22 cellular contexts compared by ENCODE assay signal in genomic region chr20:51487076-51487475, GRCh38. TPM values are rescaled to one million over a fixed set of nuclear protein-coding genes. Genes with fewer than 3 reads are reported as not detected.
A peak's percentile ranks its signal among the peaks of the same experiment; 100 is the strongest.
DNase-seq lines count a peak whose midpoint lies in the region; ATAC-seq, FAIRE-seq and TF ChIP-seq lines count a peak whose summit lies in the region.
"Had no signal": no experiment of that assay in that cellular context is flagged by ENCODE, and none has a peak within 500 bp of the region (broad histone marks: within the 10 kb centered on the region; RNA-seq: fewer than 3 reads in every experiment).

No MANE protein-coding gene starts in this region.

- TF ChIP-seq EP300 in HepG2 (IDR thresholded peaks at IDR 0.05; ENCODE audit: low read depth in 2 of 2, low read length in 2 of 2) (no peak), HepG2 (CRISPR knock-in tag; IDR thresholded peaks at IDR 0.05; ENCODE audit: borderline replicate concordance) (no peak)

- peaks cover 25% of the 10 kb centered on the region for H3F3A ChIP-seq in smooth muscle cell (ENCODE audit: low read depth)

- no peak for TF ChIP-seq POLR2A in prostate gland (IDR thresholded peaks at IDR 0.05)
- no peak for TF ChIP-seq POLR2A in HepG2 (IDR thresholded peaks at IDR 0.05; ENCODE audit: insufficient read depth in 1 of 2, low read depth in 2 of 2, low read length in 2 of 2)

- CTCF ChIA-PET in RWPE1 (lab: Yijun Ruan, JAX) (interaction anchor here (0.5 to 1.2 kb wide), 5 partner anchors 82 to 313 kb away, joined by 3 to 6 read pairs (median 4); no protein-coding TSS in a partner anchor), HepG2 (lab: Yijun Ruan, JAX; ENCODE audit: low intra/inter-chr PET ratio, low total read pairs) (no interaction called here)

- H3K27me3 Mint-ChIP-seq in HFFc6 (ENCODE audit: insufficient read depth), result peaks cover 3% of the 10 kb centered on the region; the same call in 1 of the 2 replicates
- H3K27me3 Mint-ChIP-seq: activated naive CD8-positive, alpha-beta T cell had no signal

- peaks cover 33% of the 10 kb centered on the region for H3K4me1 Mint-ChIP-seq in HFFc6 (ENCODE audit: low read depth)

- H3K4me3 Mint-ChIP-seq in HFFc6, result peak overlapping the region; percentile 72; the same call in 1 of the 2 replicates
- H3K4me3 Mint-ChIP-seq: activated naive CD8-positive, alpha-beta T cell; activated T-cell treated with anti-CD3 and anti-CD28 coated beads, Interleukin-2, amount 50 U/mL, for 72 hours; CD14-positive monocyte; H9 had no signal

- H3K27ac Mint-ChIP-seq in HFFc6, result peak overlapping the region; percentile 42; the same call in 1 of the 2 replicates
- H3K27ac Mint-ChIP-seq: activated T-cell treated with anti-CD3 and anti-CD28 coated beads, Interleukin-2, amount 50 U/mL, for 72 hours; CD14-positive monocyte; H9 had no signal

- WGBS in smooth muscle cell (ENCODE audit: low lambda C conversion rate), result 71% methylated on average over 7 of the region's 7 CpGs
- 88% methylated on average over 7 of the region's 7 CpGs for WGBS in prostate gland
- WGBS in HepG2 (ENCODE audit: low lambda C conversion rate), result 96% methylated on average over 7 of the region's 7 CpGs

- H3K9me3 ChIP-seq in smooth muscle cell (replicated peaks; ENCODE audit: low read depth), result no peaks in the 10 kb centered on the region
- no peaks in the 10 kb centered on the region for H3K9me3 ChIP-seq in prostate gland
- H3K9me3 ChIP-seq in HepG2 (ENCODE audit: low read length), result no peaks in the 10 kb centered on the region
- H3K9me3 ChIP-seq: body of pancreas, esophagus squamous epithelium, stomach had no signal

- H3K9ac ChIP-seq in smooth muscle cell (ENCODE audit: low read depth) (peak overlapping the region; percentile 92), HepG2 (ENCODE audit: insufficient read depth, low read depth, low read length) (no peak overlapping the region)

- ATAC-seq in HepG2 (no peak), GM19463 (IDR thresholded peaks at IDR 0.05; ENCODE audit: unreplicated experiment) (no peak)
- ATAC-seq: activated T-cell treated with anti-CD3 and anti-CD28 coated beads, Interleukin-2, amount 50 U/mL, for 72 hours; body of pancreas; K562 had no signal

- TF ChIP-seq CTCF in HFFc6 (IDR thresholded peaks at IDR 0.05), result no peak
- no peak for TF ChIP-seq CTCF in RWPE1 (conservative IDR thresholded peaks at IDR 0.05; ENCODE audit: low read depth)
- TF ChIP-seq CTCF in smooth muscle cell (IDR thresholded peaks at IDR 0.05; ENCODE audit: borderline replicate concordance, insufficient read depth, poor library complexity, severe bottlenecking), result no peak
- TF ChIP-seq CTCF in prostate gland (IDR thresholded peaks at IDR 0.05), result no peak
- TF ChIP-seq CTCF in HepG2 (CRISPR knock-in tag; IDR thresholded peaks at IDR 0.05), result no peak

- H2AFZ ChIP-seq in smooth muscle cell (ENCODE audit: low read depth) (no peak overlapping the region), HepG2 (ENCODE audit: low read length) (no peak overlapping the region)

- peak overlapping the region; percentile 74 for H3K27ac ChIP-seq in RWPE1
- H3K27ac ChIP-seq in smooth muscle cell (ENCODE audit: low read depth), result peak overlapping the region; percentile 99
- no peak overlapping the region for H3K27ac ChIP-seq in prostate gland
- no peak overlapping the region for H3K27ac ChIP-seq in HepG2 (ENCODE audit: extremely low read length, insufficient read depth, low read length)
- H3K27ac ChIP-seq: body of pancreas, stomach had no signal

- POLR2A ChIA-PET in RWPE1 (lab: Yijun Ruan, JAX; ENCODE audit: low non-redundant PET) (no interaction called here), HepG2 (lab: Yijun Ruan, JAX) (interaction anchor here (0.9 kb wide), 1 partner anchor 76 kb away, joined by 3 read pairs; no protein-coding TSS in a partner anchor)

- no peaks in the 10 kb centered on the region for H3K36me3 Mint-ChIP-seq in HFFc6 (ENCODE audit: low read depth)

- DNase-seq in HFFc6 (no peak), RWPE1 (ENCODE audit: low spot score) (no peak), mesenteric fat pad (ENCODE audit: low spot score) (peak; percentile 55), smooth muscle cell (lab: John Stamatoyannopoulos, UW; ENCODE audit: unreplicated experiment) (no peak), prostate gland (ENCODE audit: low spot score) (no peak), HepG2 (ENCODE audit: low spot score) (no peak)
- DNase-seq: activated CD4-positive, alpha-beta T cell treated with anti-CD3 and anti-CD28 coated beads for 4 hours; activated T-cell treated with anti-CD3 and anti-CD28 coated beads, Interleukin-2, amount 50 U/mL, for 72 hours; body of pancreas; effector CD8-positive, alpha-beta T cell; esophagus squamous epithelium; H9; NCI-H526 treated with DMSO at 0.1 percent for 48 hours; occipital lobe; SIG-M5; stomach had no signal

- intact Hi-C loops in prostate gland (cut with DNase I), result no loop called here
- intact Hi-C loops in HepG2 (cut with micrococcal nuclease; ENCODE audit: unreplicated experiment), result no loop called here

- no TSS peak for BruUV-seq in HepG2 (replicated peaks; lab: Mats Ljungman, UMichigan)

- TF ChIP-seq RAD21 in HepG2 (CRISPR knock-in tag; IDR thresholded peaks at IDR 0.05), result no peak

- peak overlapping the region; percentile 81 for H3K4me2 ChIP-seq in smooth muscle cell
- H3K4me2 ChIP-seq in HepG2 (ENCODE audit: low read depth, low read length), result no peak overlapping the region

- H3K79me2 ChIP-seq in smooth muscle cell (ENCODE audit: low read depth) (no peaks in the 10 kb centered on the region), HepG2 (ENCODE audit: insufficient read depth, low read length) (no peaks in the 10 kb centered on the region)

- H4K20me1 ChIP-seq in smooth muscle cell (ENCODE audit: low read depth) (no peaks in the 10 kb centered on the region), HepG2 (ENCODE audit: insufficient read depth, low read length) (no peaks in the 10 kb centered on the region)

- in situ Hi-C loops in HepG2 (cut with HindIII; ENCODE audit: extremely low pct_ligation_motif_present, low pct_unique_long_range_greater_than_20kb), result no loop called here

- H3K36me3 ChIP-seq in smooth muscle cell (ENCODE audit: low read depth) (no peaks in the 10 kb centered on the region), prostate gland (no peaks in the 10 kb centered on the region), HepG2 (replicated peaks in 1 of 2; ENCODE audit: control insufficient read depth in 1 of 2, insufficient read depth in 2 of 2, low read length in 2 of 2) (peaks cover 0 to 2% of the 10 kb centered on the region in 2 experiments; a peak in 1 of 5 replicates)
- H3K36me3 ChIP-seq: esophagus squamous epithelium had no signal

- no peak for FAIRE-seq in HepG2 (lab: Jason Lieb, UNC)
- FAIRE-seq: D721Med, islet of Langerhans, K562 had no signal

- no peak overlapping the region for H3K4me3 ChIP-seq in smooth muscle cell
- no peak overlapping the region for H3K4me3 ChIP-seq in prostate gland
- H3K4me3 ChIP-seq in HepG2 (replicated peaks in 1 of 3; ENCODE audit: insufficient read depth in 1 of 3, low read depth in 2 of 3, low read length in 3 of 3), result no peak overlapping the region
- H3K4me3 ChIP-seq: body of pancreas, esophagus squamous epithelium, K562, stomach had no signal

- H3K9me3 Mint-ChIP-seq in HFFc6, result no peaks in the 10 kb centered on the region
- H3K9me3 Mint-ChIP-seq: activated T-cell treated with anti-CD3 and anti-CD28 coated beads, Interleukin-2, amount 50 U/mL, for 72 hours; H9 had no signal

- H3K4me1 ChIP-seq in smooth muscle cell (ENCODE audit: low read depth) (peaks cover 10% of the 10 kb centered on the region), prostate gland (replicated peaks) (no peaks in the 10 kb centered on the region), HepG2 (ENCODE audit: insufficient read depth, low read length) (no peaks in the 10 kb centered on the region)
- H3K4me1 ChIP-seq: body of pancreas had no signal

- H3K27me3 ChIP-seq in smooth muscle cell (ENCODE audit: low read depth) (no peaks in the 10 kb centered on the region), prostate gland (replicated peaks; ENCODE audit: insufficient read depth) (no peaks in the 10 kb centered on the region), HepG2 (ENCODE audit: control insufficient read depth in 1 of 2, insufficient read depth in 2 of 2, low read length in 2 of 2) (no peaks in the 10 kb centered on the region)
- H3K27me3 ChIP-seq: body of pancreas, esophagus squamous epithelium had no signal

TF ChIP-seq in HepG2, 621 proteins besides CTCF, POLR2A, EP300 and RAD21 (continues in another document):
- TF ChIP-seq ZC3H13 (CRISPR knock-in tag; IDR thresholded peaks at IDR 0.05) (no peak), ZNF563 (CRISPR knock-in tag; IDR thresholded peaks at IDR 0.05) (no peak), HMGA1 (CRISPR knock-in tag; conservative IDR thresholded peaks at IDR 0.05) (no peak), REL (CRISPR knock-in tag; conservative IDR thresholded peaks at IDR 0.05) (no peak), ZNF383 (CRISPR knock-in tag; IDR thresholded peaks at IDR 0.05; ENCODE audit: borderline replicate concordance) (no peak)

RNA-seq across cellular contexts. Expression of gene NFATC2, which starts 55.4 kb away (rescaled TPM):
- 1 to 10 TPM in 1 of 6 experiments, under 1 TPM in 5; 0.50 to 1.1 (median 0.84) TPM for total RNA-seq in HFFc6 (2021; fragmentation: NEBNext Ultra II Directional; extraction: Animal tissue kit (Norgen Biotek cat#: 25700))
- total RNA-seq in mesenteric fat pad, result 9.3 TPM
- 4.1 and 8.4 TPM in 2 replicates for total RNA-seq in smooth muscle cell
- 5.5 and 5.8 TPM in 2 replicates for polyA plus RNA-seq in smooth muscle cell
- 1 to 10 TPM; 4.3 to 8.4 TPM for total RNA-seq in prostate gland
- 3.3 and 8.0 TPM in 2 replicates for total RNA-seq in HepG2 (2016; rRNA removed; fragmentation: Illumina TruSeq; extraction: Trizol)
- total RNA-seq in HepG2 (2016; cell fraction: cytosol; rRNA removed; fragmentation: Illumina TruSeq; extraction: Trizol; ENCODE audit: low read depth), result 4.1 and 4.9 TPM in 2 replicates
- 2.6 and 7.7 TPM in 2 replicates for total RNA-seq in HepG2 (2016; cell fraction: insoluble cytoplasmic fraction; rRNA removed; fragmentation: Illumina TruSeq; extraction: Trizol)
- 4.2 TPM in 2 replicates for total RNA-seq in HepG2 (2016; cell fraction: membrane; rRNA removed; fragmentation: Illumina TruSeq; extraction: Trizol)
- total RNA-seq in HepG2 (2016; cell fraction: nucleus; rRNA removed; fragmentation: Illumina TruSeq; extraction: Trizol), result 8.5 and 9.9 TPM in 2 replicates
- polyA plus RNA-seq in HepG2 (2011; rRNA removed), result 1.9 TPM in 2 replicates
- polyA plus RNA-seq in HepG2 (2011; cell fraction: cytosol; rRNA removed), result 0.85 and 1.7 TPM in 2 replicates
- polyA plus RNA-seq in HepG2 (2011; cell fraction: nucleus; rRNA removed), result 6.8 and 7.7 TPM in 2 replicates
- polyA plus RNA-seq in HepG2 (2012), result 5.7 and 6.1 TPM in 2 replicates
- 0.31 and 0.43 TPM in 2 replicates for polyA plus RNA-seq in HepG2 (2016; cell fraction: cytosol; fragmentation: Illumina TruSeq; extraction: Trizol; ENCODE audit: low read depth)
- 7.2 and 8.9 TPM in 2 replicates for polyA plus RNA-seq in HepG2 (2016; cell fraction: insoluble cytoplasmic fraction; fragmentation: Illumina TruSeq; extraction: Trizol; ENCODE audit: low read depth)
- polyA plus RNA-seq in HepG2 (2016; cell fraction: membrane; fragmentation: Illumina TruSeq; extraction: Trizol; ENCODE audit: low read depth), result 1.2 and 1.4 TPM in 2 replicates
- 11.5 and 12.3 TPM in 2 replicates for polyA plus RNA-seq in HepG2 (2016; cell fraction: nucleus; fragmentation: Illumina TruSeq; extraction: Trizol; ENCODE audit: insufficient read depth, low read depth)
- 3.3 TPM in 1 of 2 replicates, not detected in the other for polyA minus RNA-seq in HepG2 (2011; rRNA and poly(A)+ RNA removed; ENCODE audit: low replicate concordance)
- 4.3 and 5.8 TPM in 2 replicates for polyA minus RNA-seq in HepG2 (2011; cell fraction: cytosol; rRNA and poly(A)+ RNA removed)
- 7.7 and 8.2 TPM in 2 replicates for polyA minus RNA-seq in HepG2 (2011; cell fraction: nucleus; rRNA and poly(A)+ RNA removed)

Comparison
In these comparisons a context has a peak if more than half of its experiments do, and no peak if none do; other contexts are left out.
1. H3K27ac ChIP-seq: peak in RWPE1 (single experiment) and smooth muscle cell (single experiment); none in prostate gland (0 of 2) and HepG2 (single experiment).